2 cellular contexts compared by ENCODE assay signal in genomic region chrX:71558920-71559319, GRCh38.
TF ChIP-seq lines count a peak whose summit lies in the region.

No MANE protein-coding gene starts in this region.

TF ChIP-seq in A549, 52 proteins besides CTCF, POLR2A, EP300 and RAD21:
- TF ChIP-seq MAFK (IDR thresholded peaks at IDR 0.05; ENCODE audit: partially characterized antibody) (peak; percentile 77), SREBF2 (IDR thresholded peaks at IDR 0.05) (no peak)

TF ChIP-seq in IMR-90, 13 proteins besides CTCF, POLR2A, EP300 and RAD21:
- TF ChIP-seq MAZ (IDR thresholded peaks at IDR 0.05; ENCODE audit: borderline replicate concordance, low read depth, low read length), result no peak
- TF ChIP-seq MAFK (IDR thresholded peaks at IDR 0.05; ENCODE audit: low read depth, low read length), result peak; percentile 81
